Comparison of ENCODE assay signal across 1 cellular context in genomic region chr9:77907581-77907980, GRCh38.
TF ChIP-seq lines count a peak whose summit lies in the region.

No MANE protein-coding gene starts in this region.

TF ChIP-seq in SK-N-SH treated with all-trans-retinoic acid at 6 μM for 48 hours, 23 proteins besides CTCF, POLR2A, EP300 and RAD21 (continued from another document):
- TF ChIP-seq POU6F1 (CRISPR knock-in tag; IDR thresholded peaks at IDR 0.05; ENCODE audit: borderline replicate concordance, low read depth), result no peak
- no peak for TF ChIP-seq CSDC2 (CRISPR knock-in tag; IDR thresholded peaks at IDR 0.05)
- no peak for TF ChIP-seq PATZ1 (CRISPR knock-in tag; IDR thresholded peaks at IDR 0.05; ENCODE audit: borderline replicate concordance)
